In the genomic region with DNA sequence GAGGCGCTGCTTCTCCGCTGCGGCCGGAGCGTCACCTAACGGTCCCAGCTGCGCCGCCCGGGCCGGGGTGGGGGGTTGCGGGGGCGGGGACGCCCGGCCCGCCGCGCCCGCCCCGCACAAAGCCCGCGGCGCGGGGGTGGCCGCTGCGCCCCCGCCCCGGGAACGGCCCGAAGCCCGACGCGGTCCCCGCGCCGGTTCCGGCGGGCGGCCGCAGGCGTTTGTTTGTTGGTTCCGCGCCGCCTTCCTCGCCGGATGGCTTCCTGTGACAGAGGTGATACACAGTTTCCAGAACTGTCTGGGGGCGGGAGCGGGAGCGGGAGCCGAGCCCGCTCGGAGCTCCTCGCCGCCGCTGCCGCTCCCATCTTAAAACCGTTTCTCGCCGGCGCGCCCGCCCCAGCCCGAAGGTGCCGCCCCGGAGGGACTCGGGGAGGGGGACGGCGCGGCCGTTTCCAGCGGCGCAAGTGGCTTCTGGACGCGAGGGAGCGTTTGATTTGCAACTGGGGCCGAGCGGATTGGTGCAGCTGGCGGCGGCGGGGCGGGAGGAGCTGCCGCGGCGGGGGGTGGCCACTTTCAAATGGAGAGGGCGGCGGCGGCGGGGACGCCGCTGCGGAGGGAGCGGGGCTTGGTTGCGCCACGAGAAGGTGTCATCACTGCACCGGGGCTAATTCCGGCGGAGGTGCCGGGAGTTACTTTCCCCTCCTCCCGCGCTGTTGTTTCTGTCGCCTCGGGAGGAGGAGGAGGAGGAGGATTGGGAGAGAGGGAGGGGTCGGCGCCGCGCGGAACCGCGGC, we compare ENCODE assay signal across 8 cellular contexts. TPM values are rescaled to one million over a fixed set of nuclear protein-coding genes. Genes with fewer than 3 reads are reported as not detected.
DNase-seq lines count a peak whose midpoint lies in the region; FAIRE-seq and TF ChIP-seq lines count a peak whose summit lies in the region.

No MANE protein-coding gene starts in this region.

- no peaks in the 10 kb centered on the region for H3K27me3 ChIP-seq in H9 (ENCODE audit: insufficient read depth, low read length)
- H3K27me3 ChIP-seq in Loucy (ENCODE audit: insufficient read depth, low read length, poor library complexity, severe bottlenecking), result no peaks in the 10 kb centered on the region
- H3K27me3 ChIP-seq in neuron (ENCODE audit: insufficient read depth, low read length), result no peaks in the 10 kb centered on the region
- no peaks in the 10 kb centered on the region for H3K27me3 ChIP-seq in subcutaneous abdominal adipose tissue (ENCODE audit: control insufficient read depth in 5 of 5, insufficient read depth in 4 of 5, low read length in 5 of 5)

- no peak overlapping the region for H4K8ac ChIP-seq in H9 (replicated peaks; ENCODE audit: insufficient read length, low read depth, low read length)

- peaks cover 2 to 3% of the 10 kb centered on the region in 2 experiments; a peak in 3 of 5 replicates for H3K9me3 Mint-ChIP-seq in H9

- no peak overlapping the region for H2BK20ac ChIP-seq in H9 (ENCODE audit: low read depth, low read length, poor library complexity, severe bottlenecking)

- peak overlapping the region; percentile 19 for H3K18ac ChIP-seq in H9 (ENCODE audit: insufficient read length, low read depth, low read length)

- H3K27me3 Mint-ChIP-seq in H9 (ENCODE audit: low read depth), result no peaks in the 10 kb centered on the region

- H2AFZ ChIP-seq in H9 (ENCODE audit: low read length) (no peak overlapping the region), Loucy (ENCODE audit: low read length) (peak overlapping the region; percentile 93), neuron (ENCODE audit: low read depth, low read length) (peak overlapping the region; percentile 89)

- H3K79me1 ChIP-seq in H9 (ENCODE audit: insufficient read depth, low read depth, low read length, poor library complexity, severe bottlenecking), result no peaks in the 10 kb centered on the region

- WGBS in H9 (ENCODE audit: extremely low coverage, insufficient read length, low lambda C conversion rate), result no CpG with 5 or more reads among the region's 108 CpGs

- H2BK120ac ChIP-seq in H9 (ENCODE audit: low read depth, low read length, poor library complexity, severe bottlenecking), result peak overlapping the region; percentile 42

- peak overlapping the region; percentile 100 for H3K4me3 Mint-ChIP-seq in H9

- H3K27ac ChIP-seq in H9 (ENCODE audit: insufficient read length, low read depth, low read length) (peak overlapping the region; percentile 40), subcutaneous abdominal adipose tissue (ENCODE audit: low read depth, low read length) (peak overlapping the region; percentile 96)

- H3K4me1 ChIP-seq in H9 (ENCODE audit: insufficient read depth, low read length) (peaks cover 3% of the 10 kb centered on the region), Loucy (ENCODE audit: insufficient read depth, low read length, poor library complexity, severe bottlenecking) (peaks cover 34% of the 10 kb centered on the region), neuron (ENCODE audit: insufficient read depth, low read length) (peaks cover 6% of the 10 kb centered on the region), subcutaneous abdominal adipose tissue (ENCODE audit: control insufficient read depth in 5 of 5, insufficient read depth in 5 of 5, low read length in 5 of 5) (peaks cover 0 to 28% (median 24%) of the 10 kb centered on the region in 5 donors)

- H3K9me2 ChIP-seq in Loucy (replicated peaks; ENCODE audit: low read depth, low read length), result no peaks in the 10 kb centered on the region

- no peaks in the 10 kb centered on the region for H3K9me3 ChIP-seq in H9 (ENCODE audit: control insufficient read depth, low read depth, low read length)
- H3K9me3 ChIP-seq in Loucy (ENCODE audit: insufficient read depth, low read depth, low read length), result no peaks in the 10 kb centered on the region
- no peaks in the 10 kb centered on the region for H3K9me3 ChIP-seq in neuron (ENCODE audit: low read length)
- no peaks in the 10 kb centered on the region for H3K9me3 ChIP-seq in subcutaneous abdominal adipose tissue (ENCODE audit: control insufficient read depth in 5 of 5, low read length in 5 of 5)

- H3K79me2 ChIP-seq in H9 (ENCODE audit: insufficient read depth, low read length) (peaks cover 40% of the 10 kb centered on the region), Loucy (ENCODE audit: insufficient read depth, low read length) (peaks cover 53% of the 10 kb centered on the region)

- H3K4me2 ChIP-seq in H9 (ENCODE audit: insufficient read depth, insufficient read length, low read length) (peak overlapping the region; percentile 70), Loucy (ENCODE audit: low read depth, low read length, poor library complexity, severe bottlenecking) (peak overlapping the region; percentile 97)

- H3K36me3 Mint-ChIP-seq in H9 (ENCODE audit: insufficient read depth in 1 of 3, low read depth in 3 of 3), result peaks cover 13 to 28% (median 20%) of the 10 kb centered on the region in 3 experiments; a peak in 6 of 7 replicates

- peak overlapping the region; percentile 71 for H3K14ac ChIP-seq in H9 (ENCODE audit: insufficient read depth, low read length)

- no peak overlapping the region for H3T11ph ChIP-seq in H9 (ENCODE audit: low read length)

- H3K4ac ChIP-seq in H9 (ENCODE audit: low read depth, low read length), result no peak overlapping the region

- no peak overlapping the region for H4K5ac ChIP-seq in H9 (ENCODE audit: insufficient read length, low read depth, low read length)

- H3K36me3 ChIP-seq in Loucy (ENCODE audit: insufficient read depth, low read length) (peaks cover 3% of the 10 kb centered on the region; the same call in 1 of the 2 replicates), neuron (ENCODE audit: insufficient read depth, low read length) (peaks cover 6% of the 10 kb centered on the region), subcutaneous abdominal adipose tissue (ENCODE audit: control insufficient read depth in 5 of 5, insufficient read depth in 5 of 5, low read length in 5 of 5) (peaks cover 0 to 3% (median 0%) of the 10 kb centered on the region in 5 donors)

- TF ChIP-seq CTCF in H9 (conservative IDR thresholded peaks at IDR 0.05), result no peak
- TF ChIP-seq CTCF in Loucy (conservative IDR thresholded peaks at IDR 0.05; ENCODE audit: low read length), result no peak
- TF ChIP-seq CTCF in foreskin fibroblast (IDR thresholded peaks at IDR 0.05; ENCODE audit: low read depth, low read length), result no peak

- peak overlapping the region; percentile 79 to 93 (median 87); a peak in 4 of 7 replicates for H3K27ac Mint-ChIP-seq in H9

- FAIRE-seq in G401.6 (lab: Jason Lieb, UNC), result peak; percentile 58

- H3K9ac ChIP-seq in H9 (ENCODE audit: extremely low read depth, insufficient read length, low read length) (peak overlapping the region; percentile 35), Loucy (ENCODE audit: low read depth, low read length, poor library complexity, severe bottlenecking) (peak overlapping the region; percentile 90), subcutaneous abdominal adipose tissue (ENCODE audit: low read length in 5 of 5) (peak overlapping the region; percentile 64 to 92 (median 82))

- no peak overlapping the region for H2BK5ac ChIP-seq in H9 (ENCODE audit: insufficient read length, low read length)

- H2BK12ac ChIP-seq in H9 (ENCODE audit: insufficient read length, low read depth, low read length), result no peak overlapping the region

- no peak overlapping the region for H4K91ac ChIP-seq in H9 (ENCODE audit: insufficient read length, low read depth, low read length)

- H3K23ac ChIP-seq in H9 (ENCODE audit: insufficient read length, low read depth, low read length), result no peak overlapping the region

- H3K56ac ChIP-seq in H9 (ENCODE audit: insufficient read length, low read depth, low read length), result no peak overlapping the region

- peaks cover 8% of the 10 kb centered on the region; the same call in 1 of the 2 replicates for H3F3A ChIP-seq in Loucy (ENCODE audit: low read depth)

- no peak overlapping the region for H2AK5ac ChIP-seq in H9 (ENCODE audit: insufficient read length, low read length)

- peaks cover 6% of the 10 kb centered on the region for H3K23me2 ChIP-seq in H9 (ENCODE audit: insufficient read length, low read depth, low read length, poor library complexity, severe bottlenecking)

- H3K4me3 ChIP-seq in Loucy (ENCODE audit: low read length, poor library complexity, severe bottlenecking) (peak overlapping the region; percentile 76), foreskin fibroblast (ENCODE audit: low read depth in 1 of 2, low read length in 2 of 2) (peak overlapping the region; percentile 56 to 98), neuron (ENCODE audit: low read length) (peak overlapping the region; percentile 57), subcutaneous abdominal adipose tissue (ENCODE audit: low read depth in 1 of 5, low read length in 5 of 5) (peak overlapping the region; percentile 71 to 95 (median 91))

- DNase-seq in H9 (peak; percentile 90), SHP77 (lab: John Stamatoyannopoulos, UW) (peak; percentile 64 to 77), activated gamma-delta T cell (lab: John Stamatoyannopoulos, UW) (peak; percentile 76), foreskin fibroblast (peak; percentile 88 to 96)

- H4K20me1 ChIP-seq in H9 (ENCODE audit: control insufficient read depth, insufficient read depth, insufficient read length) (no peaks in the 10 kb centered on the region), Loucy (ENCODE audit: insufficient read depth, low read length, poor library complexity, severe bottlenecking) (peaks cover 43% of the 10 kb centered on the region)

- peaks cover 46% of the 10 kb centered on the region in 2 experiments for H3K4me1 Mint-ChIP-seq in H9

- H2BK15ac ChIP-seq in H9 (ENCODE audit: low read depth, low read length), result no peak overlapping the region

RNA-seq across cellular contexts. Expression of a gene that starts 2.3 kb away (rescaled TPM):
- 192 and 194 TPM in 2 replicates for total RNA-seq in H9 (2021)

Comparison
In these comparisons a context has a peak if more than half of its experiments do, and no peak if none do; other contexts are left out.
1. Peak in every context shown above with its lines: DNase-seq, H3K4me3 ChIP-seq and H3K27ac ChIP-seq.
2. H3K9ac ChIP-seq: peak in every context shown above with its lines; median percentile 90 in Loucy; 82 in subcutaneous abdominal adipose tissue; 35 in H9.